ENCODE assay signal across 16 cellular contexts in genomic region chr3:10466186-10466585, GRCh38. TPM values are rescaled to one million over a fixed set of nuclear protein-coding genes. Genes with fewer than 3 reads are reported as not detected.
DNase-seq lines count a peak whose midpoint lies in the region; ATAC-seq and TF ChIP-seq lines count a peak whose summit lies in the region.
"Had no signal": no experiment of that assay in that cellular context is flagged by ENCODE, and none has a peak within 500 bp of the region (broad histone marks: within the 10 kb centered on the region; RNA-seq: fewer than 3 reads in every experiment).

No MANE protein-coding gene starts in this region.

- H3K79me2 ChIP-seq in mammary epithelial cell (ENCODE audit: insufficient read depth, low read length) = no peaks in the 10 kb centered on the region

- in situ Hi-C loops in mammary epithelial cell (cut with MboI; ENCODE audit: low sequenced_read_pairs in 2 of 2) = no loop called here

- no peak overlapping the region for H3K4me3 ChIP-seq in BLaER1 treated with 17β-estradiol and CSF1 and Interleukin-3, amounts not matched to agents 10 nM and 100 nM
- H3K4me3 ChIP-seq in mammary epithelial cell (replicated peaks in 1 of 3; ENCODE audit: insufficient read depth in 1 of 3, low read depth in 2 of 3, low read length in 3 of 3) (no peak overlapping the region), skeletal muscle tissue (ENCODE audit: low read length in 3 of 3) (no peak overlapping the region), left lung (no peak overlapping the region)
- H3K4me3 ChIP-seq: GM12878, GM23248 had no signal

- no peak overlapping the region for H2AFZ ChIP-seq in mammary epithelial cell (ENCODE audit: low read depth, low read length)
- H2AFZ ChIP-seq: GM23248 had no signal

- ATAC-seq in HG02623 (IDR thresholded peaks at IDR 0.05; ENCODE audit: unreplicated experiment) (no peak), Right ventricle myocardium inferior (no peak), left lung (no peak), Right ventricle myocardium superior (ENCODE audit: poor library complexity) (no peak)
- ATAC-seq: GM12878, HCT116 had no signal

- 36% methylated on average over 5 of the region's 5 CpGs for WGBS in mammary epithelial cell (ENCODE audit: low coverage, missing lambda C conversion rate)

- DNase-seq in mammary epithelial cell = peak; percentile 77
- peak; percentile 54 for DNase-seq in epithelial cell of prostate (ENCODE audit: low read depth, low spot score)
- no peak for DNase-seq in Right ventricle myocardium inferior (ENCODE audit: missing footprints)
- DNase-seq in left lung = no peak
- DNase-seq in Right ventricle myocardium superior = no peak
- DNase-seq: ACHN; CD4-positive, alpha-beta memory T cell; DMS79; GM23248 had no signal

- CTCF ChIA-PET in mammary epithelial cell (lab: Charles Lee; ENCODE audit: low non-redundant PET) = no interaction called here

- H3K9me3 ChIP-seq in BLaER1 treated with 17β-estradiol and CSF1 and Interleukin-3, amounts not matched to agents 10 nM and 100 nM (replicated peaks in 1 of 11) = no peaks in the 10 kb centered on the region
- H3K9me3 ChIP-seq in mammary epithelial cell (replicated peaks; ENCODE audit: insufficient read depth, low read length) (no peaks in the 10 kb centered on the region), skeletal muscle tissue (ENCODE audit: control insufficient read depth in 3 of 3, low read length in 3 of 3) (no peaks in the 10 kb centered on the region), left lung (no peaks in the 10 kb centered on the region)

- peaks cover 57 to 100% (median 100%) of the 10 kb centered on the region in 10 experiments for H3K4me1 ChIP-seq in BLaER1 treated with 17β-estradiol and CSF1 and Interleukin-3, amounts not matched to agents 10 nM and 100 nM
- H3K4me1 ChIP-seq in mammary epithelial cell (ENCODE audit: insufficient read depth, low read length) = no peaks in the 10 kb centered on the region
- H3K4me1 ChIP-seq in skeletal muscle tissue (ENCODE audit: control insufficient read depth in 3 of 3, insufficient read depth in 3 of 3, low read length in 3 of 3) = peaks cover 57 to 95% (median 82%) of the 10 kb centered on the region in 3 donors
- H3K4me1 ChIP-seq in left lung = no peaks in the 10 kb centered on the region

- dilution Hi-C loops in mammary epithelial cell (cut with HindIII; ENCODE audit: low sequenced_read_pairs) = no loop called here

- peaks cover 0 to 41% (median 0%) of the 10 kb centered on the region in 11 experiments; a peak in 4 of 22 replicates for H4K20me1 ChIP-seq in BLaER1 treated with 17β-estradiol and CSF1 and Interleukin-3, amounts not matched to agents 10 nM and 100 nM
- no peaks in the 10 kb centered on the region for H4K20me1 ChIP-seq in mammary epithelial cell (ENCODE audit: insufficient read depth, low read length)

- no peaks in the 10 kb centered on the region for H3K27me3 ChIP-seq in BLaER1 treated with 17β-estradiol and CSF1 and Interleukin-3, amounts not matched to agents 10 nM and 100 nM
- H3K27me3 ChIP-seq in mammary epithelial cell (ENCODE audit: insufficient read depth, low read length) = no peaks in the 10 kb centered on the region
- peaks cover 0 to 6% (median 0%) of the 10 kb centered on the region in 3 donors for H3K27me3 ChIP-seq in skeletal muscle tissue (ENCODE audit: control insufficient read depth in 3 of 3, insufficient read depth in 3 of 3, low read length in 3 of 3)
- peaks cover 4 to 42% of the 10 kb centered on the region in 2 donors for H3K27me3 ChIP-seq in left lung

- intact Hi-C loops in mammary epithelial cell (cut with micrococcal nuclease) = no loop called here
- intact Hi-C loops in Right ventricle myocardium inferior (cut with DNase I) = no loop called here
- intact Hi-C loops in left lung (cut with DNase I) = no loop called here
- intact Hi-C loops in Right ventricle myocardium superior (cut with DNase I) = no loop called here

- H3K4me2 ChIP-seq in BLaER1 treated with 17β-estradiol and CSF1 and Interleukin-3, amounts not matched to agents 10 nM and 100 nM = peak overlapping the region in 8 of 11 experiments; percentile 71 to 94 (median 82); a peak in 16 of 22 replicates
- H3K4me2 ChIP-seq in mammary epithelial cell (ENCODE audit: insufficient read depth, low read depth, low read length) = no peak overlapping the region

- no peak overlapping the region for H3K27ac ChIP-seq in BLaER1 treated with 17β-estradiol and CSF1 and Interleukin-3, amounts not matched to agents 10 nM and 100 nM
- H3K27ac ChIP-seq in mammary epithelial cell (ENCODE audit: insufficient read depth, low read depth, low read length) (no peak overlapping the region), epithelial cell of prostate (no peak overlapping the region), skeletal muscle tissue (ENCODE audit: low read depth, low read length) (peak overlapping the region; percentile 93), left lung (no peak overlapping the region)
- H3K27ac ChIP-seq: C4-2B, GM23248 had no signal

- no peaks in the 10 kb centered on the region for H3K36me3 ChIP-seq in BLaER1 treated with 17β-estradiol and CSF1 and Interleukin-3, amounts not matched to agents 10 nM and 100 nM
- H3K36me3 ChIP-seq in mammary epithelial cell (ENCODE audit: insufficient read depth, low read length) (no peaks in the 10 kb centered on the region), skeletal muscle tissue (ENCODE audit: control insufficient read depth in 3 of 3, insufficient read depth in 3 of 3, low read length in 3 of 3) (no peaks in the 10 kb centered on the region), left lung (no peaks in the 10 kb centered on the region)

- H3K9ac ChIP-seq in BLaER1 treated with 17β-estradiol and CSF1 and Interleukin-3, amounts not matched to agents 10 nM and 100 nM = no peak overlapping the region
- H3K9ac ChIP-seq in mammary epithelial cell (ENCODE audit: insufficient read depth, low read length) (no peak overlapping the region), skeletal muscle tissue (ENCODE audit: low read depth in 1 of 3, low read length in 3 of 3) (no peak overlapping the region)
- H3K9ac ChIP-seq: GM23248 had no signal

- no TSS peak for BruUV-seq in mammary epithelial cell (replicated peaks; lab: Mats Ljungman, UMichigan)

- TF ChIP-seq CTCF in mammary epithelial cell (conservative IDR thresholded peaks at IDR 0.05 in 1 of 2, IDR thresholded peaks at IDR 0.05 in 1 of 2; ENCODE audit: extremely low read depth in 1 of 2, insufficient read depth in 1 of 2, low read depth in 1 of 2, low read length in 2 of 2) (no peak), left lung (IDR thresholded peaks at IDR 0.05) (no peak)

RNA-seq across cellular contexts. Expression of gene ATP2B2, which starts 39.2 kb away (rescaled TPM):
- total RNA-seq in mammary epithelial cell (not detected), skeletal muscle tissue (3.7 TPM), Right ventricle myocardium inferior (0.14 TPM), left lung (under 1 TPM in 1 of 2 donors, not detected in 1; 0.18 TPM), Right ventricle myocardium superior (not detected)
- polyA plus RNA-seq in mammary epithelial cell = not detected
- polyA minus RNA-seq in mammary epithelial cell = not detected
- total RNA-seq: CD4-positive, alpha-beta memory T cell; G401; GM12878; GM23248 had no signal
- polyA plus RNA-seq: CD4-positive, alpha-beta memory T cell; GM23248 had no signal

Comparison
In these comparisons a context has a peak if more than half of its experiments do, and no peak if none do; other contexts are left out.
1. DNase-seq: peak in mammary epithelial cell (single experiment) and epithelial cell of prostate (single experiment); none in Right ventricle myocardium inferior (single experiment), left lung (0 of 2) and Right ventricle myocardium superior (single experiment).